ENCODE assay signal across 39 cellular contexts in genomic region chr1:82452096-82452495, GRCh38.
"Had no signal": no experiment of that assay in that cellular context is flagged by ENCODE, and none has a peak within 500 bp of the region (broad histone marks: within the 10 kb centered on the region; RNA-seq: fewer than 3 reads in every experiment).

No MANE protein-coding gene starts in this region.

- H3K4me3 ChIP-seq: adrenal gland, ascending aorta, body of pancreas, breast epithelium, cardiac muscle cell had no signal

- H3K27me3 Mint-ChIP-seq: activated naive CD4-positive, alpha-beta T cell treated with anti-CD3 and anti-CD28 coated beads, Interleukin-2, amount 10 ng/mL, durations not matched to agents 7 days and 5 days; activated naive CD4-positive, alpha-beta T cell treated with anti-CD3 and anti-CD28 coated beads, Interleukin-2, amount 50 U/mL, for 24 hours; activated naive CD8-positive, alpha-beta T cell; activated naive CD8-positive, alpha-beta T cell treated with anti-CD3 and anti-CD28 coated beads, Interleukin-2, amount 10 ng/mL, durations not matched to agents 7 days and 5 days; activated naive CD8-positive, alpha-beta T cell treated with anti-CD3 and anti-CD28 coated beads, Interleukin-2, amount 50 U/mL, for 24 hours; activated T-cell treated with anti-CD3 and anti-CD28 coated beads, Interleukin-2, amount 50 U/mL, for 24 hours; activated T-helper 17 cell treated with anti-CD3 and anti-CD28 coated beads, Interleukin-2, amount 50 U/mL, for 72 hours; central memory CD8-positive, alpha-beta T cell had no signal

- FAIRE-seq: astrocyte, bronchial epithelial cell had no signal

- ATAC-seq: activated naive CD4-positive, alpha-beta T cell treated with anti-CD3 and anti-CD28 coated beads, Interleukin-2, amount 50 U/mL, for 72 hours; activated naive CD8-positive, alpha-beta T cell treated with anti-CD3 and anti-CD28 coated beads, Interleukin-2, amount 50 U/mL, for 24 hours; activated T-cell treated with anti-CD3 and anti-CD28 coated beads, Interleukin-2, amount 50 U/mL, for 4 hours; activated T-cell treated with anti-CD3 and anti-CD28 coated beads, Interleukin-2, amount 50 U/mL, for 72 hours; activated T-helper 17 cell treated with anti-CD3 and anti-CD28 coated beads, Interleukin-2, amount 50 U/mL, for 72 hours; body of pancreas had no signal

- H3K27me3 ChIP-seq: adrenal gland, ascending aorta, body of pancreas, brain microvascular endothelial cell, breast epithelium, cardiac muscle cell had no signal

- H3K27ac ChIP-seq: adrenal gland, ascending aorta, body of pancreas, brain microvascular endothelial cell, breast epithelium, cardiac muscle cell had no signal

- H3K27ac Mint-ChIP-seq: activated naive CD4-positive, alpha-beta T cell treated with anti-CD3 and anti-CD28 coated beads for 36 hours; activated naive CD4-positive, alpha-beta T cell treated with anti-CD3 and anti-CD28 coated beads, Interleukin-2, amount 10 ng/mL, durations not matched to agents 7 days and 5 days; activated naive CD4-positive, alpha-beta T cell treated with anti-CD3 and anti-CD28 coated beads, Interleukin-2, amount 50 U/mL, for 24 hours; activated naive CD4-positive, alpha-beta T cell treated with anti-CD3 and anti-CD28 coated beads, Interleukin-2, amount 50 U/mL, for 72 hours; activated naive CD8-positive, alpha-beta T cell; activated naive CD8-positive, alpha-beta T cell treated with anti-CD3 and anti-CD28 coated beads for 36 hours; activated naive CD8-positive, alpha-beta T cell treated with anti-CD3 and anti-CD28 coated beads, Interleukin-2, amount 10 ng/mL, durations not matched to agents 7 days and 5 days; activated naive CD8-positive, alpha-beta T cell treated with anti-CD3 and anti-CD28 coated beads, Interleukin-2, amount 50 U/mL, for 24 hours; activated T-cell treated with anti-CD3 and anti-CD28 coated beads, Interleukin-2, amount 50 U/mL, for 24 hours; activated T-cell treated with anti-CD3 and anti-CD28 coated beads, Interleukin-2, amount 50 U/mL, for 72 hours; activated T-helper 1 cell treated with anti-CD3 and anti-CD28 coated beads, Interleukin-12 subunit alpha, Interleukin-12 subunit beta, Interleukin-2, Interleukin-4 antibody, amounts not matched to agents 30 ng/mL and 10 ng/mL and 1 ng/mL, durations not matched to agents 14 hours and 24 hours and 36 hours; activated T-helper 17 cell treated with anti-CD3 and anti-CD28 coated beads, Interleukin-2, amount 50 U/mL, for 72 hours; activated T-helper 2 cell treated with anti-CD3 and anti-CD28 coated beads, Interferon-gamma antibody, Interleukin-2, Interleukin-4, amounts not matched to agents 10 μg/mL and 5 μg/mL and 100 μg/mL, durations not matched to agents 14 hours and 24 hours and 36 hours; brain had no signal

- DNase-seq: activated effector memory CD4-positive, alpha-beta T cell treated with anti-CD3 and anti-CD28 coated beads, Interleukin-2, amount 50 U/mL, for 16 hours; activated effector memory CD4-positive, alpha-beta T cell treated with Interleukin-2 at 50 U/mL for 16 hours; activated gamma-delta T cell; activated gamma-delta T cell treated with Interleukin-2 at 50 U/mL for 16 hours; activated naive CD4-positive, alpha-beta T cell; activated naive CD4-positive, alpha-beta T cell treated with anti-CD3 and anti-CD28 coated beads for 36 hours; activated naive CD4-positive, alpha-beta T cell treated with anti-CD3 and anti-CD28 coated beads, Interleukin-2, amount 10 ng/mL, durations not matched to agents 7 days and 5 days; activated naive CD4-positive, alpha-beta T cell treated with anti-CD3 and anti-CD28 coated beads, Interleukin-2, amount 50 U/mL, for 16 hours; activated naive CD4-positive, alpha-beta T cell treated with Interleukin-2 at 50 U/mL for 16 hours; activated naive CD8-positive, alpha-beta T cell treated with anti-CD3 and anti-CD28 coated beads for 36 hours; activated naive CD8-positive, alpha-beta T cell treated with anti-CD3 and anti-CD28 coated beads, Interleukin-2, amount 10 ng/mL, durations not matched to agents 7 days and 5 days; activated naive CD8-positive, alpha-beta T cell treated with anti-CD3 and anti-CD28 coated beads, Interleukin-2, amount 50 U/mL, for 24 hours; activated T-cell treated with anti-CD3 and anti-CD28 coated beads, Interleukin-2, amount 50 U/mL, for 24 hours; activated T-cell treated with anti-CD3 and anti-CD28 coated beads, Interleukin-2, amount 50 U/mL, for 4 hours; activated T-cell treated with anti-CD3 and anti-CD28 coated beads, Interleukin-2, amount 50 U/mL, for 48 hours; activated T-cell treated with anti-CD3 and anti-CD28 coated beads, Interleukin-2, amount 50 U/mL, for 72 hours; adrenal gland; amniotic stem cell; amygdala; anterior cingulate cortex; aorta; body of pancreas; brain microvascular endothelial cell; caudate nucleus; central memory CD4-positive, alpha-beta T cell; cerebellar nuclear complex had no signal

- H3K36me3 ChIP-seq: adrenal gland, ascending aorta, brain microvascular endothelial cell, breast epithelium, cardiac muscle cell had no signal

- H3K36me3 Mint-ChIP-seq: activated naive CD4-positive, alpha-beta T cell treated with anti-CD3 and anti-CD28 coated beads, Interleukin-2, amount 10 ng/mL, durations not matched to agents 7 days and 5 days; activated naive CD4-positive, alpha-beta T cell treated with anti-CD3 and anti-CD28 coated beads, Interleukin-2, amount 50 U/mL, for 24 hours; activated naive CD8-positive, alpha-beta T cell; activated naive CD8-positive, alpha-beta T cell treated with anti-CD3 and anti-CD28 coated beads, Interleukin-2, amount 10 ng/mL, durations not matched to agents 7 days and 5 days; brain had no signal

- H3K4me1 ChIP-seq: adrenal gland, ascending aorta, body of pancreas, breast epithelium had no signal

- H3K4me3 Mint-ChIP-seq: activated naive CD4-positive, alpha-beta T cell treated with anti-CD3 and anti-CD28 coated beads for 36 hours; activated naive CD4-positive, alpha-beta T cell treated with anti-CD3 and anti-CD28 coated beads, Interleukin-2, amount 10 ng/mL, durations not matched to agents 7 days and 5 days; activated naive CD4-positive, alpha-beta T cell treated with anti-CD3 and anti-CD28 coated beads, Interleukin-2, amount 50 U/mL, for 24 hours; activated naive CD8-positive, alpha-beta T cell; activated naive CD8-positive, alpha-beta T cell treated with anti-CD3 and anti-CD28 coated beads for 36 hours; activated naive CD8-positive, alpha-beta T cell treated with anti-CD3 and anti-CD28 coated beads, Interleukin-2, amount 10 ng/mL, durations not matched to agents 7 days and 5 days; activated naive CD8-positive, alpha-beta T cell treated with anti-CD3 and anti-CD28 coated beads, Interleukin-2, amount 50 U/mL, for 24 hours; activated T-cell treated with anti-CD3 and anti-CD28 coated beads, Interleukin-2, amount 50 U/mL, for 24 hours; activated T-cell treated with anti-CD3 and anti-CD28 coated beads, Interleukin-2, amount 50 U/mL, for 4 hours; activated T-cell treated with anti-CD3 and anti-CD28 coated beads, Interleukin-2, amount 50 U/mL, for 72 hours; activated T-helper 1 cell treated with anti-CD3 and anti-CD28 coated beads, Interleukin-12 subunit alpha, Interleukin-12 subunit beta, Interleukin-2, Interleukin-4 antibody, amounts not matched to agents 30 ng/mL and 10 ng/mL and 1 ng/mL, durations not matched to agents 14 hours and 24 hours and 36 hours; activated T-helper 17 cell treated with anti-CD3 and anti-CD28 coated beads, Interleukin-2, amount 50 U/mL, for 72 hours; brain; central memory CD8-positive, alpha-beta T cell had no signal

- H3K4me1 Mint-ChIP-seq: activated naive CD4-positive, alpha-beta T cell treated with anti-CD3 and anti-CD28 coated beads, Interleukin-2, amount 10 ng/mL, durations not matched to agents 7 days and 5 days; activated naive CD4-positive, alpha-beta T cell treated with anti-CD3 and anti-CD28 coated beads, Interleukin-2, amount 50 U/mL, for 24 hours; activated naive CD8-positive, alpha-beta T cell treated with anti-CD3 and anti-CD28 coated beads for 36 hours; activated T-helper 17 cell treated with anti-CD3 and anti-CD28 coated beads, Interleukin-2, amount 50 U/mL, for 72 hours; brain; central memory CD8-positive, alpha-beta T cell had no signal
